8 cellular contexts compared by ENCODE assay signal in the genomic region with DNA sequence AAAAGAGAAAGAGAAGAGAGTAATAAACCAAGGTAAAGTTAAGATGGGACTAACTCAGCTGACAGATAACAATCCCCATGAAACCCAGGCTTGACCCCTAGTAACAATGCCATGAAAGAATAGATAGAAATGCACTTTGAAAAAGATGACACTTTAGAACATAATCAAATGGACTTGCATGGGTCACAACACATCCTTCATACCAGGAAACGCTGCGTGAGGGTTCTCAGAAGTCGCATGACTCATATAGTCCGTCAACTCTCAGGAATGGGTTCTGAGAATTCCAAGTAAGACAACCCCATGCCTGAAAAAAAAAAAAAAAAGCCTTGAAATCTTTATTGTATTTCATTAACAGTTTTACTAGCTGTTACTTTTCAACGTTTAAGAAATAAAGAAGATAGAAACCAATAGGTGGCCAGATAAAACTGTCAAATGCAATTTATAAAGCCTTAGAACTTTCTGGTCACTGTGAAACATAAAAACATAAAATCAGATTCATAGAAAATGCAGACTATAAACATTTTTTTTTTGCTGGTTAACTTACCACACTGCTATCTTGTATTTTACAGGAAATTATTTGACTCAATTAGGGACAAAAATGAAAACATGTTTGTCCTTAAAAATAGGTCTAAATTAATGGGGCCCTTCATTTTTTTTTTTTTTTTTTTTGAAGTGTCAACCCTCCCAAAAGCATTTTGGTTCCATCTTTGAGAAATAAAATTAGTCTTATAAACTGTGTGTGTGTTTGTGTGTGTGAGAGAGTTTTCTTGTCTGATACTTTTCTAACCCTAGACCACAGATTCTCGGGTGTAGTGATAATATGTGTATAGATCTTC.
A peak's percentile ranks its signal among the peaks of the same experiment; 100 is the strongest.
DNase-seq lines count a peak whose midpoint lies in the region; ATAC-seq and TF ChIP-seq lines count a peak whose summit lies in the region.

No MANE protein-coding gene starts in this region.

- intact Hi-C loops in Panc1 (cut with micrococcal nuclease; ENCODE audit: unreplicated experiment) (no loop called here), dorsolateral prefrontal cortex (cut with DNase I) (no loop called here)

- H3K36me3 ChIP-seq in BJ (ENCODE audit: control insufficient read depth, insufficient read depth, low read length) (no peaks in the 10 kb centered on the region), Panc1 (ENCODE audit: control insufficient read depth, insufficient read depth, low read length) (no peaks in the 10 kb centered on the region)

- DNase-seq in BJ (ENCODE audit: low read depth) = peak; percentile 95
- peak; percentile 28 for DNase-seq in Panc1 (ENCODE audit: low read depth, low spot score)
- no peak for DNase-seq in dorsolateral prefrontal cortex
- DNase-seq in non-pigmented ciliary epithelial cell (ENCODE audit: low read depth) = peak; percentile 100
- DNase-seq in stimulated activated naive CD4-positive, alpha-beta T cell treated with Interleukin-2 at 50 U/mL for 16 hours (lab: John Stamatoyannopoulos, UW) = no peak

- H3K4me3 ChIP-seq in BJ (ENCODE audit: low read depth, low read length) = no peak overlapping the region
- H3K4me3 ChIP-seq in Panc1 (ENCODE audit: low read depth in 2 of 2, low read length in 2 of 2) = no peak overlapping the region
- peak overlapping the region in 36 of 59 donors; percentile 1 to 53 (median 32) for H3K4me3 ChIP-seq in dorsolateral prefrontal cortex

- no peaks in the 10 kb centered on the region for H3K27me3 ChIP-seq in BJ (ENCODE audit: control insufficient read depth, insufficient read depth, low read length)
- H3K27me3 ChIP-seq in Panc1 (ENCODE audit: control insufficient read depth, insufficient read depth, low read length) = no peaks in the 10 kb centered on the region
- no peaks in the 10 kb centered on the region for H3K27me3 ChIP-seq in dorsolateral prefrontal cortex

- H3K27ac ChIP-seq in Panc1 (ENCODE audit: low read length) = no peak overlapping the region
- H3K27ac ChIP-seq in dorsolateral prefrontal cortex = peak overlapping the region in 8 of 59 donors; percentile 10 to 64 (median 27)

- TF ChIP-seq CTCF in BJ (IDR thresholded peaks at IDR 0.05; ENCODE audit: insufficient read depth, low read depth, low read length) (no peak), Panc1 (IDR thresholded peaks at IDR 0.05) (no peak), dorsolateral prefrontal cortex (IDR thresholded peaks at IDR 0.05 in 54 of 56, conservative IDR thresholded peaks at IDR 0.05 in 2 of 56; ENCODE audit: low read depth in 1 of 56, partially characterized antibody in 56 of 56) (no peak)

- no peaks in the 10 kb centered on the region for H3K9me3 ChIP-seq in Panc1 (ENCODE audit: control insufficient read depth, insufficient read depth, low read depth, low read length)

- in situ Hi-C loops in Panc1 (cut with HindIII; ENCODE audit: low pct_unique_long_range_greater_than_20kb, low sequenced_read_pairs) = no loop called here

- CTCF ChIA-PET in BJ (lab: Yijun Ruan, JAX) = interaction anchor here (0.7 to 1.2 kb wide), 3 partner anchors 17 to 511 kb away, joined by 3 to 4 read pairs (median 3); no protein-coding TSS in a partner anchor
- CTCF ChIA-PET in Panc1 (lab: Charles Lee) = no interaction called here

- no TSS peak for BruUV-seq in Panc1 (replicated peaks; lab: Mats Ljungman, UMichigan)

- ATAC-seq in Panc1 (no peak), GM21528 (IDR thresholded peaks at IDR 0.05; ENCODE audit: low FRiP score, unreplicated experiment) (no peak), GM19397 (IDR thresholded peaks at IDR 0.05; ENCODE audit: unreplicated experiment) (no peak), HG03159 (IDR thresholded peaks at IDR 0.05; ENCODE audit: unreplicated experiment) (no peak)

- no peaks in the 10 kb centered on the region for H3K4me1 ChIP-seq in Panc1 (ENCODE audit: control insufficient read depth, insufficient read depth, low read length)

- POLR2A ChIA-PET in BJ (lab: Charles Lee) = no interaction called here
- POLR2A ChIA-PET in Panc1 (lab: Charles Lee) = no interaction called here

Comparison
In these comparisons a context has a peak if more than half of its experiments do, and no peak if none do; other contexts are left out.
1. DNase-seq: peak in BJ (single experiment), Panc1 (single experiment) and non-pigmented ciliary epithelial cell (single experiment); none in dorsolateral prefrontal cortex (0 of 10) and stimulated activated naive CD4-positive, alpha-beta T cell treated with Interleukin-2 at 50 U/mL for 16 hours (single experiment).
2. H3K4me3 ChIP-seq: peak in dorsolateral prefrontal cortex (36 of 59); none in BJ (single experiment) and Panc1 (0 of 2).